In the genomic region with DNA sequence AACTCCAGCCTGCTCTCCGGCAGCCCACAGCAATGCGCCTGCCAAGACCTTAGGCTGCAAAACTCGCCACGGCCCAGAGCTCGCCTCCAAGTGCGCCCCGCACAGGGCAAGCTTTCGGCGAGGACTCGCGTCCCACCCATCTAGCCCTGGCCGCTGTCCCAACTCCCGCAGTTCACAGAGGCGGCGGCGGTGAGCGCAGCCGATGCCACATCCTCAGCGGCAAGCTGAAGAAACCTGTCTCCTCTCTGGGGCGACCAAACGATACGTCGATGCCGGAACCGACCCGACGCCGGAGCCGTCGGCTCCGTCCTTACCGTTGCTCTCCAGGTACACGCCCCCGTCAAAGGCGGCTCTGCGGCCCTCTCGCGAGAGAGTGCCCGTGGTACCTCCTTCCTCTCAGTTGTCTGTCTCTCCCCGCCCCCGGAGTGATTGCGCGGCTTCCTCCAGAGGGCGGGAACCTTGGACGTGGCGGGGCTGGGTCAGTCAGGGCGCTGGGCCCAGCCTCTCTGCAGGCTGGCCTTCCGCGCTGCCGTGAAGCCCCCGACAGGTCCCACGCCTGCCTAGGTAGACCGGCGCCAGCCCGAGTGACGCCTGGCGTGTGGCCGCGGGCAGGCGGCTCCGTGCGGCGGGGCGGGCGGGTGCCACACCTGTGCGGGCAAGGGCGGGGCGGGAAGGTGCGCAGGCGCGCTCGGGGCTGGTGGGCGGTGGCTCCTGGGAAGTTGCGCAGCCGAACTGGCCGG, we compare ENCODE assay signal across 8 cellular contexts.
DNase-seq lines count a peak whose midpoint lies in the region; ATAC-seq lines count a peak whose summit lies in the region.

No MANE protein-coding gene starts in this region.

- DNase-seq in Ammon's horn (ENCODE audit: low spot score) (peak; percentile 95), NCI-H345 treated with DMSO at 0.1 percent for 48 hours (lab: John Stamatoyannopoulos, UW; ENCODE audit: unreplicated experiment) (peak; percentile 64), cerebellar cortex (ENCODE audit: low spot score) (peak; percentile 97), islet precursor cell (peak; percentile 99)
- DNase-seq in stimulated activated CD4-positive, alpha-beta T cell treated with anti-CD3 and anti-CD28 coated beads, Interleukin-12 subunit alpha, Interleukin-12 subunit beta, amount 100 ng/mL, for 4 hours: peak; percentile 96

- ATAC-seq in GM19043 (IDR thresholded peaks at IDR 0.05; ENCODE audit: low read depth, unreplicated experiment) (peak; percentile 83), HG03354 (IDR thresholded peaks at IDR 0.05; ENCODE audit: poor library complexity, severe bottlenecking, unreplicated experiment) (peak; percentile 90)
- peak; percentile 90 to 92 for ATAC-seq in activated CD4-positive, CD25-positive, alpha-beta regulatory T cell treated with anti-CD3 and anti-CD28 coated beads, Interleukin-2, amount 50 U/mL, for 24 hours

Comparison
In these comparisons a context has a peak if more than half of its experiments do, and no peak if none do; other contexts are left out.
1. Peak in every context shown above with its lines: DNase-seq and ATAC-seq.